In the genomic region with DNA sequence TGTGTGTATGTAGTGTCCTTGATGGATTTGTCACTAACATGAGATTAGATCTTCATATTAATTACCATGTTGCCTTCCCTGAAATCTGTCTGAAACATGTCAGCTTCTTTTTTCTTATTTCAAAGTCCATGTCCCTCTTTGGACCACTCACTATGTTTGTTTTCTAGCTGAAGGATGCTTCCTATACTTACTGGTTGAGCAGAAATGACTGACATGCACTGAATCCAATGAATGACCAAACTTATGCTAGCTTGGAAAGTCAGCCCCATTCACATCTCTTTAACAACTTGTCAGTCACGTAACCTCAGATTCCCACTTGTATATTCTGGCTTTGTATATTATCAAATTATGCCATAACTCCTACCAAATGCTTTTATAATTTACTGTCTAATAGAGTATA, we compare ENCODE assay signal across 10 cellular contexts.
"Had no signal": no experiment of that assay in that cellular context is flagged by ENCODE, and none has a peak within 500 bp of the region (broad histone marks: within the 10 kb centered on the region; RNA-seq: fewer than 3 reads in every experiment).

No MANE protein-coding gene starts in this region.

- H3K4me2 ChIP-seq: KMS-11 had no signal

- H3K27ac Mint-ChIP-seq: IgD-negative memory B cell had no signal

- H3K9ac ChIP-seq: KMS-11 had no signal

- H3K4me1 Mint-ChIP-seq: IgD-negative memory B cell had no signal

- FAIRE-seq: HepG2, HTR-8/SVneo had no signal

- DNase-seq: IMR-90, Karpas-422, Kasumi-1, KBM-7, KG1 had no signal

- H3K27ac ChIP-seq: HL-60, KMS-11 had no signal

- ATAC-seq: HepG2 had no signal

- H3K36me3 Mint-ChIP-seq: IgD-negative memory B cell had no signal

- H3K4me3 Mint-ChIP-seq: IgD-negative memory B cell had no signal
